In genomic region chr10:30702860-30703259, GRCh38 we compare ENCODE assay signal across 16 cellular contexts.
DNase-seq lines count a peak whose midpoint lies in the region; ATAC-seq and TF ChIP-seq lines count a peak whose summit lies in the region.
"Had no signal": no experiment of that assay in that cellular context is flagged by ENCODE, and none has a peak within 500 bp of the region (broad histone marks: within the 10 kb centered on the region; RNA-seq: fewer than 3 reads in every experiment).

No MANE protein-coding gene starts in this region.

- intact Hi-C loops in activated T-helper 1 cell treated with anti-CD3 and anti-CD28 coated beads, Interleukin-12 subunit alpha, Interleukin-12 subunit beta, Interleukin-2, Interleukin-4 antibody, amounts not matched to agents 30 ng/mL and 10 ng/mL and 1 ng/mL, durations not matched to agents 14 hours and 24 hours and 36 hours (cut with micrococcal nuclease), result loop anchor here (5.0 to 10.0 kb wide), 4 partner anchors 286 to 1652 kb away; partner anchors contain the start of gene ARHGAP12
- intact Hi-C loops in natural killer cell (cut with micrococcal nuclease), result no loop called here
- intact Hi-C loops in breast epithelium (cut with DNase I; ENCODE audit: low total_unique reads), result no loop called here

- peak overlapping the region in 6 of 7 donors; percentile 30 to 90 (median 86) for H3K4me3 Mint-ChIP-seq in CD8-positive, alpha-beta memory T cell
- peak overlapping the region; percentile 85 for H3K4me3 Mint-ChIP-seq in activated T-helper 1 cell treated with anti-CD3 and anti-CD28 coated beads, Interleukin-12 subunit alpha, Interleukin-12 subunit beta, Interleukin-2, Interleukin-4 antibody, amounts not matched to agents 30 ng/mL and 10 ng/mL and 1 ng/mL, durations not matched to agents 14 hours and 24 hours and 36 hours
- H3K4me3 Mint-ChIP-seq in natural killer cell, result no peak overlapping the region
- H3K4me3 Mint-ChIP-seq: mesothelial cell of epicardium had no signal

- TF ChIP-seq CTCF in MM.1S (IDR thresholded peaks at IDR 0.05; ENCODE audit: low read length), result no peak
- TF ChIP-seq CTCF in natural killer cell (IDR thresholded peaks at IDR 0.05), result no peak
- TF ChIP-seq CTCF in breast epithelium (IDR thresholded peaks at IDR 0.05), result no peak

- H3K4me2 ChIP-seq in MM.1S (ENCODE audit: low read depth, low read length), result peak overlapping the region; percentile 67

- peak overlapping the region; percentile 82 to 99 (median 98) for H3K27ac Mint-ChIP-seq in CD8-positive, alpha-beta memory T cell
- peak overlapping the region; percentile 89 for H3K27ac Mint-ChIP-seq in activated T-helper 1 cell treated with anti-CD3 and anti-CD28 coated beads, Interleukin-12 subunit alpha, Interleukin-12 subunit beta, Interleukin-2, Interleukin-4 antibody, amounts not matched to agents 30 ng/mL and 10 ng/mL and 1 ng/mL, durations not matched to agents 14 hours and 24 hours and 36 hours
- H3K27ac Mint-ChIP-seq in natural killer cell, result peak overlapping the region; percentile 90 to 92
- H3K27ac Mint-ChIP-seq: mesothelial cell of epicardium had no signal

- H2AFZ ChIP-seq in MM.1S (ENCODE audit: low read length), result no peak overlapping the region

- peaks cover 16% of the 10 kb centered on the region for H3K79me2 ChIP-seq in MM.1S (ENCODE audit: low read length)

- POLR2A ChIA-PET in CD8-positive, alpha-beta memory T cell (lab: Charles Lee), result interaction anchor here (0.6 kb wide), 1 partner anchor 267 kb away, joined by 4 read pairs; no protein-coding TSS in a partner anchor

- peak overlapping the region; percentile 65; the same call in 1 of the 2 replicates for H3K9ac ChIP-seq in MM.1S (ENCODE audit: low read length)

- H3K9me2 ChIP-seq in MM.1S (replicated peaks; ENCODE audit: insufficient read depth, low read length), result no peaks in the 10 kb centered on the region

- CTCF ChIA-PET in CD8-positive, alpha-beta memory T cell (lab: Charles Lee), result interaction anchor here (0.9 to 2.8 kb wide), 4 partner anchors 15 to 32 kb away, joined by 3 to 10 read pairs (median 5); no protein-coding TSS in a partner anchor

- no peaks in the 10 kb centered on the region for H3K36me3 ChIP-seq in CD8-positive, alpha-beta memory T cell (ENCODE audit: insufficient read depth, low read length)
- H3K36me3 ChIP-seq in MM.1S (replicated peaks; ENCODE audit: insufficient read depth, low read length), result no peaks in the 10 kb centered on the region
- no peaks in the 10 kb centered on the region for H3K36me3 ChIP-seq in breast epithelium
- H3K36me3 ChIP-seq: ascending aorta, thoracic aorta had no signal

- H3K9me3 Mint-ChIP-seq in CD8-positive, alpha-beta memory T cell, result no peaks in the 10 kb centered on the region
- no peaks in the 10 kb centered on the region for H3K9me3 Mint-ChIP-seq in activated T-helper 1 cell treated with anti-CD3 and anti-CD28 coated beads, Interleukin-12 subunit alpha, Interleukin-12 subunit beta, Interleukin-2, Interleukin-4 antibody, amounts not matched to agents 30 ng/mL and 10 ng/mL and 1 ng/mL, durations not matched to agents 14 hours and 24 hours and 36 hours
- H3K9me3 Mint-ChIP-seq in natural killer cell, result no peaks in the 10 kb centered on the region
- H3K9me3 Mint-ChIP-seq: mesothelial cell of epicardium had no signal

- no peak for ATAC-seq in natural killer cell
- ATAC-seq: HepG2, sciatic nerve had no signal

- peaks cover 75% of the 10 kb centered on the region for H3K4me1 ChIP-seq in CD8-positive, alpha-beta memory T cell (ENCODE audit: insufficient read depth, low read length)
- H3K4me1 ChIP-seq in MM.1S (ENCODE audit: low read length), result peaks cover 41% of the 10 kb centered on the region
- no peaks in the 10 kb centered on the region for H3K4me1 ChIP-seq in breast epithelium
- H3K4me1 ChIP-seq: ascending aorta had no signal

- DNase-seq in CD8-positive, alpha-beta memory T cell, result no peak
- DNase-seq in MM.1S, result no peak
- DNase-seq in activated T-helper 1 cell treated with anti-CD3 and anti-CD28 coated beads, Interleukin-12 subunit alpha, Interleukin-12 subunit beta, Interleukin-2, Interleukin-4 antibody, amounts not matched to agents 30 ng/mL and 10 ng/mL and 1 ng/mL, durations not matched to agents 14 hours and 24 hours and 36 hours (ENCODE audit: low spot score), result no peak
- no peak for DNase-seq in natural killer cell
- no peak for DNase-seq in midbrain (lab: John Stamatoyannopoulos, UW)
- DNase-seq in NK-92 (lab: John Stamatoyannopoulos, UW; ENCODE audit: unreplicated experiment), result no peak
- no peak for DNase-seq in breast epithelium (ENCODE audit: low spot score in 2 of 2)
- DNase-seq: DMS53, NCI-H1048, NCI-H2171, NCI-H82 had no signal

- H3K27me3 Mint-ChIP-seq in CD8-positive, alpha-beta memory T cell, result no peaks in the 10 kb centered on the region
- H3K27me3 Mint-ChIP-seq in activated T-helper 1 cell treated with anti-CD3 and anti-CD28 coated beads, Interleukin-12 subunit alpha, Interleukin-12 subunit beta, Interleukin-2, Interleukin-4 antibody, amounts not matched to agents 30 ng/mL and 10 ng/mL and 1 ng/mL, durations not matched to agents 14 hours and 24 hours and 36 hours (ENCODE audit: insufficient read depth), result no peaks in the 10 kb centered on the region
- H3K27me3 Mint-ChIP-seq in natural killer cell (ENCODE audit: low read depth in 2 of 2), result no peaks in the 10 kb centered on the region

- H3K27ac ChIP-seq in CD8-positive, alpha-beta memory T cell (ENCODE audit: low read depth, low read length), result no peak overlapping the region
- H3K27ac ChIP-seq in MM.1S (ENCODE audit: low read length) (peak overlapping the region; percentile 98), breast epithelium (no peak overlapping the region)
- H3K27ac ChIP-seq: ascending aorta, thoracic aorta had no signal

- no peak overlapping the region for H3K4me3 ChIP-seq in CD8-positive, alpha-beta memory T cell (ENCODE audit: low read length)
- H3K4me3 ChIP-seq in MM.1S (ENCODE audit: low read length) (0 out of 2 replicates have a peak overlapping the region, but pooled peaks have one; percentile 70), breast epithelium (no peak overlapping the region)
- H3K4me3 ChIP-seq: ascending aorta, thoracic aorta had no signal

- no peak for TF ChIP-seq POLR2A in breast epithelium (IDR thresholded peaks at IDR 0.05)

- H3K4me1 Mint-ChIP-seq in CD8-positive, alpha-beta memory T cell, result peaks cover 66 to 81% (median 76%) of the 10 kb centered on the region in 3 donors
- H3K4me1 Mint-ChIP-seq in activated T-helper 1 cell treated with anti-CD3 and anti-CD28 coated beads, Interleukin-12 subunit alpha, Interleukin-12 subunit beta, Interleukin-2, Interleukin-4 antibody, amounts not matched to agents 30 ng/mL and 10 ng/mL and 1 ng/mL, durations not matched to agents 14 hours and 24 hours and 36 hours (ENCODE audit: low read depth), result peaks cover 81% of the 10 kb centered on the region
- peaks cover 33 to 50% of the 10 kb centered on the region in 2 donors for H3K4me1 Mint-ChIP-seq in natural killer cell

- H4K20me1 ChIP-seq in MM.1S (ENCODE audit: insufficient read depth, low read length), result no peaks in the 10 kb centered on the region

- no peaks in the 10 kb centered on the region for H3K9me3 ChIP-seq in CD8-positive, alpha-beta memory T cell (ENCODE audit: low read length)
- H3K9me3 ChIP-seq in MM.1S (replicated peaks; ENCODE audit: insufficient read depth, low read length) (no peaks in the 10 kb centered on the region), breast epithelium (no peaks in the 10 kb centered on the region)
- H3K9me3 ChIP-seq: ascending aorta, thoracic aorta had no signal

- H3K36me3 Mint-ChIP-seq in CD8-positive, alpha-beta memory T cell, result peaks cover 0 to 11% (median 0%) of the 10 kb centered on the region in 3 donors
- H3K36me3 Mint-ChIP-seq in activated T-helper 1 cell treated with anti-CD3 and anti-CD28 coated beads, Interleukin-12 subunit alpha, Interleukin-12 subunit beta, Interleukin-2, Interleukin-4 antibody, amounts not matched to agents 30 ng/mL and 10 ng/mL and 1 ng/mL, durations not matched to agents 14 hours and 24 hours and 36 hours (ENCODE audit: low read depth), result peaks cover 3% of the 10 kb centered on the region
- no peaks in the 10 kb centered on the region for H3K36me3 Mint-ChIP-seq in natural killer cell
- H3K36me3 Mint-ChIP-seq: mesothelial cell of epicardium had no signal

- peaks cover 66% of the 10 kb centered on the region for H3F3A ChIP-seq in MM.1S (ENCODE audit: insufficient read depth, low read length)

- H3K27me3 ChIP-seq in CD8-positive, alpha-beta memory T cell (ENCODE audit: insufficient read depth, low read length, poor library complexity, severe bottlenecking), result no peaks in the 10 kb centered on the region
- no peaks in the 10 kb centered on the region for H3K27me3 ChIP-seq in MM.1S (replicated peaks; ENCODE audit: insufficient read depth, low read length)
- H3K27me3 ChIP-seq in breast epithelium, result no peaks in the 10 kb centered on the region
- H3K27me3 ChIP-seq: ascending aorta had no signal
